In the genomic region with DNA sequence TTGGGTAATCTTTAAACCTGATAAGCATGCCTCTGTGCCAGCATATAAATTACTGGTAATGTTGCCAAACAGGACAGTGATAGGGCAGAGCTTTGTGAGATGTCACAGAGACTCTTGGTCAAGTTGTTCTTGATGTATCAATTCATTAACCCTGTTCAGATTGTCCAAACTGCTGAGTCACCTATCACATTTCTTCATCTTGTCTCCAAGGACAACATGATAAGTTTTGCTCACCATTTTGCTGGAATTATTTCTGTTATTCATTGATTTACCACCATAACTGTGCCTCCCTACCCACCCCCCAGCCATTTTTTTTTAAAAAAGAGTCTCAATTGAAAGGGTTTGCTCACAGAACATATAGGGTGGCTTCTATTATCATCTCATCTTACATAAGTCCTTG, we compare ENCODE assay signal across 20 cellular contexts. TPM values are rescaled to one million over a fixed set of nuclear protein-coding genes. Genes with fewer than 3 reads are reported as not detected.
A peak's percentile ranks its signal among the peaks of the same experiment; 100 is the strongest.
DNase-seq lines count a peak whose midpoint lies in the region; ATAC-seq, FAIRE-seq and TF ChIP-seq lines count a peak whose summit lies in the region.
"Had no signal": no experiment of that assay in that cellular context is flagged by ENCODE, and none has a peak within 500 bp of the region (broad histone marks: within the 10 kb centered on the region; RNA-seq: fewer than 3 reads in every experiment).

No MANE protein-coding gene starts in this region.

- TF ChIP-seq EP300 in HepG2 (IDR thresholded peaks at IDR 0.05; ENCODE audit: low read depth in 2 of 2, low read length in 2 of 2) (no peak), HepG2 (CRISPR knock-in tag; IDR thresholded peaks at IDR 0.05; ENCODE audit: borderline replicate concordance) (no peak)

- H3K36me3 ChIP-seq in HepG2 (replicated peaks in 1 of 2; ENCODE audit: control insufficient read depth in 1 of 2, insufficient read depth in 2 of 2, low read length in 2 of 2) (no peaks in the 10 kb centered on the region), right lobe of liver (no peaks in the 10 kb centered on the region), PC-9 (ENCODE audit: low read depth) (no peaks in the 10 kb centered on the region), small intestine (ENCODE audit: control insufficient read depth in 2 of 2, insufficient read depth in 2 of 2, low read length in 2 of 2) (no peaks in the 10 kb centered on the region)
- H3K36me3 ChIP-seq: BE2C had no signal

- H3K4me1 ChIP-seq in HepG2 (ENCODE audit: insufficient read depth, low read length) (peaks cover 16% of the 10 kb centered on the region), right lobe of liver (no peaks in the 10 kb centered on the region), PC-9 (replicated peaks; ENCODE audit: insufficient read depth) (0 out of 2 replicates have a peak, but pooled peaks cover 5% of the 10 kb centered on the region), small intestine (ENCODE audit: control insufficient read depth in 2 of 2, insufficient read depth in 1 of 2, low read depth in 1 of 2, low read length in 1 of 2) (no peaks in the 10 kb centered on the region)

- no peak overlapping the region for H3K4me2 ChIP-seq in HepG2 (ENCODE audit: low read depth, low read length)
- H3K4me2 ChIP-seq in PC-9 = no peak overlapping the region
- H3K4me2 ChIP-seq: KMS-11, SK-N-SH had no signal

- no peaks in the 10 kb centered on the region for H3K9me2 ChIP-seq in PC-9 (ENCODE audit: insufficient read depth)
- H3K9me2 ChIP-seq: SK-N-SH had no signal

- CTCF ChIA-PET in HepG2 (lab: Yijun Ruan, JAX; ENCODE audit: low intra/inter-chr PET ratio, low total read pairs) (no interaction called here), PC-9 (lab: Charles Lee) (no interaction called here)

- DNase-seq in HepG2 (ENCODE audit: low spot score) = no peak
- no peak for DNase-seq in right lobe of liver
- no peak for DNase-seq in PC-9
- DNase-seq in erythroblast (lab: John Stamatoyannopoulos, UW) = peak; percentile 69 to 85
- DNase-seq in small intestine = peak; percentile 45
- no peak for DNase-seq in stimulated activated CD4-positive, alpha-beta T cell treated with anti-CD3 and anti-CD28 coated beads, Interleukin-15, amount 100 ng/mL, for 24 hours
- no peak for DNase-seq in stimulated activated effector memory CD8-positive, alpha-beta T cell treated with anti-CD3 and anti-CD28 coated beads, Interleukin-12 subunit alpha, Interleukin-12 subunit beta, amount 100 ng/mL, for 72 hours (ENCODE audit: low spot score in 2 of 2)
- DNase-seq: BE2C, DND-41, NCI-H1417, NCI-H187 treated with DMSO at 0.1 percent for 48 hours, SIG-M5, SK-N-SH had no signal

- H3K4me1 Mint-ChIP-seq in stimulated activated effector memory CD8-positive, alpha-beta T cell treated with anti-CD3 and anti-CD28 coated beads, Interleukin-12 subunit alpha, Interleukin-12 subunit beta, amount 100 ng/mL, for 72 hours = no peaks in the 10 kb centered on the region

- H3K9me3 Mint-ChIP-seq in stimulated activated effector memory CD8-positive, alpha-beta T cell treated with anti-CD3 and anti-CD28 coated beads, Interleukin-12 subunit alpha, Interleukin-12 subunit beta, amount 100 ng/mL, for 72 hours = no peaks in the 10 kb centered on the region

- BruUV-seq in HepG2 (replicated peaks; lab: Mats Ljungman, UMichigan) = no TSS peak
- BruUV-seq in PC-9 (replicated peaks; lab: Mats Ljungman, UMichigan) = no TSS peak

- no peaks in the 10 kb centered on the region; the same call in 1 of the 2 replicates for H3F3A ChIP-seq in PC-9 (ENCODE audit: insufficient read depth, low read depth)

- TF ChIP-seq CTCF in HepG2 (CRISPR knock-in tag; IDR thresholded peaks at IDR 0.05) (no peak), right lobe of liver (IDR thresholded peaks at IDR 0.05) (no peak), PC-9 (conservative IDR thresholded peaks at IDR 0.05) (no peak)

- H3K4me3 Mint-ChIP-seq in stimulated activated effector memory CD8-positive, alpha-beta T cell treated with anti-CD3 and anti-CD28 coated beads, Interleukin-12 subunit alpha, Interleukin-12 subunit beta, amount 100 ng/mL, for 72 hours = no peak overlapping the region

- TF ChIP-seq POLR2A in HepG2 (IDR thresholded peaks at IDR 0.05; ENCODE audit: insufficient read depth in 1 of 2, low read depth in 2 of 2, low read length in 2 of 2) = no peak
- no peak for TF ChIP-seq POLR2A in right lobe of liver (IDR thresholded peaks at IDR 0.05)
- no peak for TF ChIP-seq POLR2A in erythroblast (IDR thresholded peaks at IDR 0.05; ENCODE audit: low read length)

- no peak for TF ChIP-seq RAD21 in HepG2 (CRISPR knock-in tag; IDR thresholded peaks at IDR 0.05)

- H3K9me3 ChIP-seq in HepG2 (ENCODE audit: low read length) (peaks cover 11% of the 10 kb centered on the region), right lobe of liver (no peaks in the 10 kb centered on the region), PC-9 (ENCODE audit: insufficient read depth, low read depth) (0 out of 2 replicates have a peak, but pooled peaks cover 6% of the 10 kb centered on the region), small intestine (ENCODE audit: control insufficient read depth, low read depth) (no peaks in the 10 kb centered on the region)
- H3K9me3 ChIP-seq: BE2C, SK-N-SH had no signal

- H3K27ac Mint-ChIP-seq in stimulated activated effector memory CD8-positive, alpha-beta T cell treated with anti-CD3 and anti-CD28 coated beads, Interleukin-12 subunit alpha, Interleukin-12 subunit beta, amount 100 ng/mL, for 72 hours = no peak overlapping the region

- H3K27ac ChIP-seq in HepG2 (ENCODE audit: extremely low read length, insufficient read depth, low read length) = no peak overlapping the region
- no peak overlapping the region for H3K27ac ChIP-seq in right lobe of liver
- no peak overlapping the region for H3K27ac ChIP-seq in PC-9
- no peak overlapping the region for H3K27ac ChIP-seq in small intestine (ENCODE audit: low read depth in 1 of 2, low read length in 1 of 2)
- H3K27ac ChIP-seq: KMS-11 had no signal

- FAIRE-seq in HepG2 (lab: Jason Lieb, UNC) = no peak
- no peak for FAIRE-seq in small intestine (lab: Jason Lieb, UNC)
- FAIRE-seq: A204.1, GM12878 had no signal

- in situ Hi-C loops in HepG2 (cut with HindIII; ENCODE audit: extremely low pct_ligation_motif_present, low pct_unique_long_range_greater_than_20kb) = no loop called here

- POLR2A ChIA-PET in HepG2 (lab: Yijun Ruan, JAX) (interaction anchor here (3.0 kb wide), 1 partner anchor 33 kb away, joined by 10 read pairs; no protein-coding TSS in a partner anchor), PC-9 (lab: Charles Lee; ENCODE audit: unreplicated experiment) (interaction anchor here (0.8 kb wide), 1 partner anchor 63 kb away, joined by 3 read pairs; no protein-coding TSS in a partner anchor)

- H2AFZ ChIP-seq in HepG2 (ENCODE audit: low read length) (no peak overlapping the region), PC-9 (peak overlapping the region; percentile 74; the same call in 1 of the 2 replicates)

- ATAC-seq in HepG2 (no peak), right lobe of liver (no peak), GM19452 (IDR thresholded peaks at IDR 0.05; ENCODE audit: unreplicated experiment) (no peak)
- no peak for ATAC-seq in stimulated activated effector memory CD8-positive, alpha-beta T cell treated with anti-CD3 and anti-CD28 coated beads, Interleukin-12 subunit alpha, Interleukin-12 subunit beta, amount 100 ng/mL, for 72 hours
- ATAC-seq: GM12878, Panc1 had no signal

- no peak overlapping the region for H3K9ac ChIP-seq in HepG2 (ENCODE audit: insufficient read depth, low read depth, low read length)
- H3K9ac ChIP-seq: KMS-11, SK-N-SH had no signal

- H4K20me1 ChIP-seq in HepG2 (ENCODE audit: insufficient read depth, low read length) (no peaks in the 10 kb centered on the region), PC-9 (ENCODE audit: insufficient read depth) (no peaks in the 10 kb centered on the region)

- H3K79me2 ChIP-seq in HepG2 (ENCODE audit: insufficient read depth, low read length) = no peaks in the 10 kb centered on the region
- no peaks in the 10 kb centered on the region for H3K79me2 ChIP-seq in PC-9 (ENCODE audit: low read depth)

- no peak overlapping the region for H3K4me3 ChIP-seq in HepG2 (replicated peaks in 1 of 3; ENCODE audit: insufficient read depth in 1 of 3, low read depth in 2 of 3, low read length in 3 of 3)
- H3K4me3 ChIP-seq in right lobe of liver = no peak overlapping the region
- no peak overlapping the region for H3K4me3 ChIP-seq in PC-9
- no peak overlapping the region for H3K4me3 ChIP-seq in small intestine (ENCODE audit: low read depth in 1 of 2, low read length in 2 of 2)
- H3K4me3 ChIP-seq: GM12878 had no signal

- intact Hi-C loops in HepG2 (cut with micrococcal nuclease; ENCODE audit: unreplicated experiment) (no loop called here), right lobe of liver (cut with DNase I) (no loop called here), PC-9 (cut with micrococcal nuclease; ENCODE audit: unreplicated experiment) (no loop called here)

- H3K27me3 ChIP-seq in HepG2 (ENCODE audit: control insufficient read depth in 1 of 2, insufficient read depth in 2 of 2, low read length in 2 of 2) = 0 out of 5 replicates have a peak, but pooled peaks cover 0 to 3% of the 10 kb centered on the region in 2 experiments
- no peaks in the 10 kb centered on the region for H3K27me3 ChIP-seq in right lobe of liver
- no peaks in the 10 kb centered on the region for H3K27me3 ChIP-seq in PC-9 (ENCODE audit: insufficient read depth, low read depth)
- H3K27me3 ChIP-seq in small intestine (ENCODE audit: control insufficient read depth in 2 of 2, insufficient read depth in 2 of 2, low read length in 2 of 2) = no peaks in the 10 kb centered on the region
- H3K27me3 ChIP-seq: BE2C had no signal

- H3K36me3 Mint-ChIP-seq in stimulated activated effector memory CD8-positive, alpha-beta T cell treated with anti-CD3 and anti-CD28 coated beads, Interleukin-12 subunit alpha, Interleukin-12 subunit beta, amount 100 ng/mL, for 72 hours = no peaks in the 10 kb centered on the region

RNA-seq across cellular contexts. Expression of a gene that starts 19.5 kb away (rescaled TPM):
- 154 and 228 TPM in 2 replicates for total RNA-seq in HepG2 (2016; rRNA removed; fragmentation: Illumina TruSeq; extraction: Trizol)
- total RNA-seq in HepG2 (2016; cell fraction: cytosol; rRNA removed; fragmentation: Illumina TruSeq; extraction: Trizol; ENCODE audit: low read depth) = 56.6 and 64.1 TPM in 2 replicates
- total RNA-seq in HepG2 (2016; cell fraction: insoluble cytoplasmic fraction; rRNA removed; fragmentation: Illumina TruSeq; extraction: Trizol) = 154 and 231 TPM in 2 replicates
- 68.9 and 73.8 TPM in 2 replicates for total RNA-seq in HepG2 (2016; cell fraction: membrane; rRNA removed; fragmentation: Illumina TruSeq; extraction: Trizol)
- total RNA-seq in HepG2 (2016; cell fraction: nucleus; rRNA removed; fragmentation: Illumina TruSeq; extraction: Trizol) = 108 and 117 TPM in 2 replicates
- 41.6 and 61.8 TPM in 2 replicates for polyA plus RNA-seq in HepG2 (2011; rRNA removed)
- polyA plus RNA-seq in HepG2 (2011; cell fraction: cytosol; rRNA removed) = 38.6 and 39.1 TPM in 2 replicates
- 27.0 and 29.5 TPM in 2 replicates for polyA plus RNA-seq in HepG2 (2011; cell fraction: nucleus; rRNA removed)
- 64.4 and 82.5 TPM in 2 replicates for polyA plus RNA-seq in HepG2 (2012)
- polyA plus RNA-seq in HepG2 (2016; cell fraction: cytosol; fragmentation: Illumina TruSeq; extraction: Trizol; ENCODE audit: low read depth) = 38.2 and 45.0 TPM in 2 replicates
- polyA plus RNA-seq in HepG2 (2016; cell fraction: insoluble cytoplasmic fraction; fragmentation: Illumina TruSeq; extraction: Trizol; ENCODE audit: low read depth) = 256 and 266 TPM in 2 replicates
- 43.5 and 50.5 TPM in 2 replicates for polyA plus RNA-seq in HepG2 (2016; cell fraction: membrane; fragmentation: Illumina TruSeq; extraction: Trizol; ENCODE audit: low read depth)
- 137 and 150 TPM in 2 replicates for polyA plus RNA-seq in HepG2 (2016; cell fraction: nucleus; fragmentation: Illumina TruSeq; extraction: Trizol; ENCODE audit: insufficient read depth, low read depth)
- 38.8 and 71.1 TPM in 2 replicates for polyA minus RNA-seq in HepG2 (2011; rRNA and poly(A)+ RNA removed; ENCODE audit: low replicate concordance)
- 28.4 and 37.2 TPM in 2 replicates for polyA minus RNA-seq in HepG2 (2011; cell fraction: cytosol; rRNA and poly(A)+ RNA removed)
- 67.4 and 86.9 TPM in 2 replicates for polyA minus RNA-seq in HepG2 (2011; cell fraction: nucleus; rRNA and poly(A)+ RNA removed)
- total RNA-seq in right lobe of liver = 10 to 100 TPM in 2 of 6 experiments, 1 to 10 TPM in 4; 7.7 to 19.0 (median 8.3) TPM
- total RNA-seq in PC-9 (2021) = 53.1 and 54.8 TPM in 2 replicates
- polyA plus RNA-seq in small intestine = 10 to 100 TPM; 20.8 to 34.6 (median 33.1) TPM

RNA-seq across cellular contexts. Expression of a gene that starts 36.3 kb away (rescaled TPM):
- total RNA-seq in HepG2 (2016; rRNA removed; fragmentation: Illumina TruSeq; extraction: Trizol) = 90.4 and 135 TPM in 2 replicates
- total RNA-seq in HepG2 (2016; cell fraction: cytosol; rRNA removed; fragmentation: Illumina TruSeq; extraction: Trizol; ENCODE audit: low read depth) = 24.8 and 26.7 TPM in 2 replicates
- total RNA-seq in HepG2 (2016; cell fraction: insoluble cytoplasmic fraction; rRNA removed; fragmentation: Illumina TruSeq; extraction: Trizol) = 89.3 and 123 TPM in 2 replicates
- total RNA-seq in HepG2 (2016; cell fraction: membrane; rRNA removed; fragmentation: Illumina TruSeq; extraction: Trizol) = 130 and 133 TPM in 2 replicates
- total RNA-seq in HepG2 (2016; cell fraction: nucleus; rRNA removed; fragmentation: Illumina TruSeq; extraction: Trizol) = 66.3 and 75.0 TPM in 2 replicates
- polyA plus RNA-seq in HepG2 (2011; rRNA removed) = 54.8 and 55.6 TPM in 2 replicates
- 18.8 and 39.1 TPM in 2 replicates for polyA plus RNA-seq in HepG2 (2011; cell fraction: cytosol; rRNA removed)
- 24.8 and 28.1 TPM in 2 replicates for polyA plus RNA-seq in HepG2 (2011; cell fraction: nucleus; rRNA removed)
- polyA plus RNA-seq in HepG2 (2012) = 49.0 and 57.3 TPM in 2 replicates
- polyA plus RNA-seq in HepG2 (2016; cell fraction: cytosol; fragmentation: Illumina TruSeq; extraction: Trizol; ENCODE audit: low read depth) = 13.5 and 14.0 TPM in 2 replicates
- polyA plus RNA-seq in HepG2 (2016; cell fraction: insoluble cytoplasmic fraction; fragmentation: Illumina TruSeq; extraction: Trizol; ENCODE audit: low read depth) = 91.3 and 99.8 TPM in 2 replicates
- polyA plus RNA-seq in HepG2 (2016; cell fraction: membrane; fragmentation: Illumina TruSeq; extraction: Trizol; ENCODE audit: low read depth) = 58.3 and 65.2 TPM in 2 replicates
- polyA plus RNA-seq in HepG2 (2016; cell fraction: nucleus; fragmentation: Illumina TruSeq; extraction: Trizol; ENCODE audit: insufficient read depth, low read depth) = 80.5 and 88.9 TPM in 2 replicates
- polyA minus RNA-seq in HepG2 (2011; rRNA and poly(A)+ RNA removed; ENCODE audit: low replicate concordance) = 48.0 and 61.4 TPM in 2 replicates
- polyA minus RNA-seq in HepG2 (2011; cell fraction: cytosol; rRNA and poly(A)+ RNA removed) = 47.3 and 69.6 TPM in 2 replicates
- polyA minus RNA-seq in HepG2 (2011; cell fraction: nucleus; rRNA and poly(A)+ RNA removed) = 76.8 and 83.0 TPM in 2 replicates
- 10 to 100 TPM; 31.1 to 58.3 (median 48.7) TPM for total RNA-seq in right lobe of liver
- 107 and 128 TPM in 2 replicates for total RNA-seq in PC-9 (2021)
- 10 to 100 TPM; 34.3 to 53.1 (median 45.8) TPM for polyA plus RNA-seq in small intestine

RNA-seq across cellular contexts. Expression of a gene that starts 43.4 kb away (rescaled TPM):
- total RNA-seq in HepG2 (2016; rRNA removed; fragmentation: Illumina TruSeq; extraction: Trizol) = not detected in 2 replicates
- total RNA-seq in HepG2 (2016; cell fraction: cytosol; rRNA removed; fragmentation: Illumina TruSeq; extraction: Trizol; ENCODE audit: low read depth) = not detected in 2 replicates
- total RNA-seq in HepG2 (2016; cell fraction: insoluble cytoplasmic fraction; rRNA removed; fragmentation: Illumina TruSeq; extraction: Trizol) = not detected in 2 replicates
- total RNA-seq in HepG2 (2016; cell fraction: membrane; rRNA removed; fragmentation: Illumina TruSeq; extraction: Trizol) = not detected in 2 replicates
- not detected in 2 replicates for total RNA-seq in HepG2 (2016; cell fraction: nucleus; rRNA removed; fragmentation: Illumina TruSeq; extraction: Trizol)
- not detected in 2 replicates for polyA plus RNA-seq in HepG2 (2011; rRNA removed)
- polyA plus RNA-seq in HepG2 (2011; cell fraction: cytosol; rRNA removed) = not detected in 2 replicates
- not detected in 2 replicates for polyA plus RNA-seq in HepG2 (2011; cell fraction: nucleus; rRNA removed)
- not detected in 2 replicates for polyA plus RNA-seq in HepG2 (2012)
- not detected in 2 replicates for polyA plus RNA-seq in HepG2 (2016; cell fraction: cytosol; fragmentation: Illumina TruSeq; extraction: Trizol; ENCODE audit: low read depth)
- not detected in 2 replicates for polyA plus RNA-seq in HepG2 (2016; cell fraction: insoluble cytoplasmic fraction; fragmentation: Illumina TruSeq; extraction: Trizol; ENCODE audit: low read depth)
- polyA plus RNA-seq in HepG2 (2016; cell fraction: membrane; fragmentation: Illumina TruSeq; extraction: Trizol; ENCODE audit: low read depth) = not detected in 2 replicates
- polyA plus RNA-seq in HepG2 (2016; cell fraction: nucleus; fragmentation: Illumina TruSeq; extraction: Trizol; ENCODE audit: insufficient read depth, low read depth) = not detected in 2 replicates
- not detected in 2 replicates for polyA minus RNA-seq in HepG2 (2011; rRNA and poly(A)+ RNA removed; ENCODE audit: low replicate concordance)
- polyA minus RNA-seq in HepG2 (2011; cell fraction: cytosol; rRNA and poly(A)+ RNA removed) = not detected in 2 replicates
- polyA minus RNA-seq in HepG2 (2011; cell fraction: nucleus; rRNA and poly(A)+ RNA removed) = not detected in 2 replicates
- not detected for total RNA-seq in right lobe of liver
- not detected in 2 replicates for total RNA-seq in PC-9 (2021)
- polyA plus RNA-seq in small intestine = not detected
- total RNA-seq: GM12878, H4, NCI-H460 had no signal
- polyA plus RNA-seq: SK-N-SH had no signal

Comparison
In these comparisons a context has a peak if more than half of its experiments do, and no peak if none do; other contexts are left out.
1. DNase-seq: peak in erythroblast (2 of 2) and small intestine (single experiment); none in HepG2 (single experiment), right lobe of liver (0 of 3), PC-9 (0 of 2), stimulated activated CD4-positive, alpha-beta T cell treated with anti-CD3 and anti-CD28 coated beads, Interleukin-15, amount 100 ng/mL, for 24 hours (single experiment) and stimulated activated effector memory CD8-positive, alpha-beta T cell treated with anti-CD3 and anti-CD28 coated beads, Interleukin-12 subunit alpha, Interleukin-12 subunit beta, amount 100 ng/mL, for 72 hours (0 of 2).